12 cellular contexts compared by ENCODE assay signal in genomic region chr3:100046986-100047385, GRCh38.
A peak's percentile ranks its signal among the peaks of the same experiment; 100 is the strongest.
DNase-seq lines count a peak whose midpoint lies in the region; ATAC-seq and TF ChIP-seq lines count a peak whose summit lies in the region.
"Had no signal": no experiment of that assay in that cellular context is flagged by ENCODE, and none has a peak within 500 bp of the region (broad histone marks: within the 10 kb centered on the region; RNA-seq: fewer than 3 reads in every experiment).

No MANE protein-coding gene starts in this region.

- peaks cover 0 to 6% of the 10 kb centered on the region in 2 donors for H3K4me1 Mint-ChIP-seq in effector memory CD8-positive, alpha-beta T cell (ENCODE audit: low read depth in 2 of 2)
- H3K4me1 Mint-ChIP-seq in activated T-helper 1 cell treated with anti-CD3 and anti-CD28 coated beads, Interleukin-12 subunit alpha, Interleukin-12 subunit beta, Interleukin-2, Interleukin-4 antibody, amounts not matched to agents 30 ng/mL and 10 ng/mL and 1 ng/mL, durations not matched to agents 14 hours and 24 hours and 36 hours (ENCODE audit: low read depth): peaks cover 14% of the 10 kb centered on the region
- peaks cover 12% of the 10 kb centered on the region for H3K4me1 Mint-ChIP-seq in activated CD8-positive, alpha-beta T cell treated with anti-CD3 and anti-CD28 coated beads, Interleukin-2, amount 10 ng/mL, durations not matched to agents 7 days and 5 days (ENCODE audit: low read depth)

- H3K36me3 ChIP-seq in psoas muscle (ENCODE audit: insufficient read depth in 1 of 2, low read depth in 1 of 2): no peaks in the 10 kb centered on the region
- H3K36me3 ChIP-seq: BE2C had no signal

- no peaks in the 10 kb centered on the region for H3K36me3 Mint-ChIP-seq in effector memory CD8-positive, alpha-beta T cell (ENCODE audit: insufficient read depth)
- H3K36me3 Mint-ChIP-seq in activated T-helper 1 cell treated with anti-CD3 and anti-CD28 coated beads, Interleukin-12 subunit alpha, Interleukin-12 subunit beta, Interleukin-2, Interleukin-4 antibody, amounts not matched to agents 30 ng/mL and 10 ng/mL and 1 ng/mL, durations not matched to agents 14 hours and 24 hours and 36 hours (ENCODE audit: low read depth): peaks cover 1% of the 10 kb centered on the region
- H3K36me3 Mint-ChIP-seq in activated CD8-positive, alpha-beta T cell treated with anti-CD3 and anti-CD28 coated beads, Interleukin-2, amount 10 ng/mL, durations not matched to agents 7 days and 5 days (ENCODE audit: low read depth): peaks cover 2% of the 10 kb centered on the region

- H3K9me3 Mint-ChIP-seq in effector memory CD8-positive, alpha-beta T cell: no peaks in the 10 kb centered on the region
- H3K9me3 Mint-ChIP-seq in activated T-helper 1 cell treated with anti-CD3 and anti-CD28 coated beads, Interleukin-12 subunit alpha, Interleukin-12 subunit beta, Interleukin-2, Interleukin-4 antibody, amounts not matched to agents 30 ng/mL and 10 ng/mL and 1 ng/mL, durations not matched to agents 14 hours and 24 hours and 36 hours: no peaks in the 10 kb centered on the region
- H3K9me3 Mint-ChIP-seq in activated CD8-positive, alpha-beta T cell treated with anti-CD3 and anti-CD28 coated beads, Interleukin-2, amount 10 ng/mL, durations not matched to agents 7 days and 5 days (ENCODE audit: insufficient read depth): no peaks in the 10 kb centered on the region

- peak overlapping the region; percentile 54 to 65 for H3K27ac Mint-ChIP-seq in effector memory CD8-positive, alpha-beta T cell
- H3K27ac Mint-ChIP-seq in activated T-helper 1 cell treated with anti-CD3 and anti-CD28 coated beads, Interleukin-12 subunit alpha, Interleukin-12 subunit beta, Interleukin-2, Interleukin-4 antibody, amounts not matched to agents 30 ng/mL and 10 ng/mL and 1 ng/mL, durations not matched to agents 14 hours and 24 hours and 36 hours: no peak overlapping the region
- no peak overlapping the region for H3K27ac Mint-ChIP-seq in activated CD8-positive, alpha-beta T cell treated with anti-CD3 and anti-CD28 coated beads, Interleukin-2, amount 10 ng/mL, durations not matched to agents 7 days and 5 days

- H3K27me3 Mint-ChIP-seq in effector memory CD8-positive, alpha-beta T cell: no peaks in the 10 kb centered on the region
- no peaks in the 10 kb centered on the region for H3K27me3 Mint-ChIP-seq in activated T-helper 1 cell treated with anti-CD3 and anti-CD28 coated beads, Interleukin-12 subunit alpha, Interleukin-12 subunit beta, Interleukin-2, Interleukin-4 antibody, amounts not matched to agents 30 ng/mL and 10 ng/mL and 1 ng/mL, durations not matched to agents 14 hours and 24 hours and 36 hours (ENCODE audit: insufficient read depth)
- H3K27me3 Mint-ChIP-seq in activated CD8-positive, alpha-beta T cell treated with anti-CD3 and anti-CD28 coated beads, Interleukin-2, amount 10 ng/mL, durations not matched to agents 7 days and 5 days (ENCODE audit: low read depth): no peaks in the 10 kb centered on the region
- H3K27me3 Mint-ChIP-seq: activated naive CD8-positive, alpha-beta T cell had no signal

- peak overlapping the region in 1 of 2 donors; percentile 42 for H3K4me3 Mint-ChIP-seq in effector memory CD8-positive, alpha-beta T cell
- H3K4me3 Mint-ChIP-seq in activated T-helper 1 cell treated with anti-CD3 and anti-CD28 coated beads, Interleukin-12 subunit alpha, Interleukin-12 subunit beta, Interleukin-2, Interleukin-4 antibody, amounts not matched to agents 30 ng/mL and 10 ng/mL and 1 ng/mL, durations not matched to agents 14 hours and 24 hours and 36 hours: no peak overlapping the region
- H3K4me3 Mint-ChIP-seq in activated CD8-positive, alpha-beta T cell treated with anti-CD3 and anti-CD28 coated beads, Interleukin-2, amount 10 ng/mL, durations not matched to agents 7 days and 5 days: no peak overlapping the region
- H3K4me3 Mint-ChIP-seq: activated naive CD8-positive, alpha-beta T cell had no signal

- H3K27ac ChIP-seq in psoas muscle: peak overlapping the region; percentile 89

- TF ChIP-seq CTCF in psoas muscle (IDR thresholded peaks at IDR 0.05): no peak

- ATAC-seq in effector memory CD8-positive, alpha-beta T cell (replicated peaks): no peak
- no peak for ATAC-seq in psoas muscle
- ATAC-seq in activated CD8-positive, alpha-beta T cell treated with anti-CD3 and anti-CD28 coated beads, Interleukin-2, amount 10 ng/mL, durations not matched to agents 7 days and 5 days: no peak

- POLR2A ChIA-PET in activated CD8-positive, alpha-beta T cell treated with anti-CD3 and anti-CD28 coated beads, Interleukin-2, amount 10 ng/mL, durations not matched to agents 7 days and 5 days (lab: Charles Lee): interaction anchor here (0.8 kb wide), 1 partner anchor 152 kb away, joined by 3 read pairs; no protein-coding TSS in a partner anchor

- intact Hi-C loops in psoas muscle (cut with DNase I): loop anchor here in 1 of 2 donors (10.0 kb wide), 1 partner anchor 172 kb away; no protein-coding TSS in a partner anchor
- intact Hi-C loops in activated T-helper 1 cell treated with anti-CD3 and anti-CD28 coated beads, Interleukin-12 subunit alpha, Interleukin-12 subunit beta, Interleukin-2, Interleukin-4 antibody, amounts not matched to agents 30 ng/mL and 10 ng/mL and 1 ng/mL, durations not matched to agents 14 hours and 24 hours and 36 hours (cut with micrococcal nuclease): no loop called here

- DNase-seq in CD1c-positive myeloid dendritic cell (ENCODE audit: extremely low spot score) (peak; percentile 51), NAMALWA (ENCODE audit: low spot score) (peak; percentile 31), psoas muscle (no peak), AG20443 (ENCODE audit: low spot score) (no peak), NCI-H510A treated with DMSO at 0.1 percent for 48 hours (lab: John Stamatoyannopoulos, UW) (no peak)
- DNase-seq in effector memory CD8-positive, alpha-beta T cell: no peak
- no peak for DNase-seq in activated T-helper 1 cell treated with anti-CD3 and anti-CD28 coated beads, Interleukin-12 subunit alpha, Interleukin-12 subunit beta, Interleukin-2, Interleukin-4 antibody, amounts not matched to agents 30 ng/mL and 10 ng/mL and 1 ng/mL, durations not matched to agents 14 hours and 24 hours and 36 hours (ENCODE audit: low spot score)
- DNase-seq in activated CD8-positive, alpha-beta T cell treated with anti-CD3 and anti-CD28 coated beads, Interleukin-2, amount 10 ng/mL, durations not matched to agents 7 days and 5 days: no peak
- DNase-seq: BE2C, head of caudate nucleus, NCI-H2171 treated with DMSO at 0.1 percent for 48 hours had no signal

- peaks cover 69% of the 10 kb centered on the region for H3K4me1 ChIP-seq in psoas muscle

- H3K4me3 ChIP-seq in psoas muscle: peak overlapping the region; percentile 39

- H3K9me3 ChIP-seq in psoas muscle: no peaks in the 10 kb centered on the region
- H3K9me3 ChIP-seq: BE2C had no signal

- 39 to 52% (median 46%) methylated on average over 2 of the region's 2 CpGs for WGBS in psoas muscle, 3 donors

- H3K27me3 ChIP-seq in psoas muscle (ENCODE audit: insufficient read depth in 3 of 3, low read length in 2 of 3): no peaks in the 10 kb centered on the region
- H3K27me3 ChIP-seq: BE2C had no signal

- CTCF ChIA-PET in activated CD8-positive, alpha-beta T cell treated with anti-CD3 and anti-CD28 coated beads, Interleukin-2, amount 10 ng/mL, durations not matched to agents 7 days and 5 days (lab: Charles Lee): interaction anchor here (0.8 to 1.5 kb wide), 6 partner anchors 10 to 215 kb away, joined by 3 to 4 read pairs (median 4); no protein-coding TSS in a partner anchor

Comparison
In these comparisons a context has a peak if more than half of its experiments do, and no peak if none do; other contexts are left out.
1. DNase-seq: peak in CD1c-positive myeloid dendritic cell (single experiment) and NAMALWA (single experiment); none in effector memory CD8-positive, alpha-beta T cell (0 of 3), psoas muscle (0 of 2), activated T-helper 1 cell treated with anti-CD3 and anti-CD28 coated beads, Interleukin-12 subunit alpha, Interleukin-12 subunit beta, Interleukin-2, Interleukin-4 antibody, amounts not matched to agents 30 ng/mL and 10 ng/mL and 1 ng/mL, durations not matched to agents 14 hours and 24 hours and 36 hours (single experiment), AG20443 (single experiment), activated CD8-positive, alpha-beta T cell treated with anti-CD3 and anti-CD28 coated beads, Interleukin-2, amount 10 ng/mL, durations not matched to agents 7 days and 5 days (single experiment) and NCI-H510A treated with DMSO at 0.1 percent for 48 hours (single experiment).
2. H3K27ac Mint-ChIP-seq: peak in effector memory CD8-positive, alpha-beta T cell (2 of 2); none in activated T-helper 1 cell treated with anti-CD3 and anti-CD28 coated beads, Interleukin-12 subunit alpha, Interleukin-12 subunit beta, Interleukin-2, Interleukin-4 antibody, amounts not matched to agents 30 ng/mL and 10 ng/mL and 1 ng/mL, durations not matched to agents 14 hours and 24 hours and 36 hours (single experiment) and activated CD8-positive, alpha-beta T cell treated with anti-CD3 and anti-CD28 coated beads, Interleukin-2, amount 10 ng/mL, durations not matched to agents 7 days and 5 days (single experiment).